Comparison of ENCODE assay signal across 8 cellular contexts in genomic region chr20:37007898-37008649, GRCh38. TPM values are rescaled to one million over a fixed set of nuclear protein-coding genes. Genes with fewer than 3 reads are reported as not detected.
DNase-seq lines count a peak whose midpoint lies in the region; ATAC-seq and TF ChIP-seq lines count a peak whose summit lies in the region.

No MANE protein-coding gene starts in this region.

- no peaks in the 10 kb centered on the region for H3K27me3 Mint-ChIP-seq in naive B cell

- H3K36me3 Mint-ChIP-seq in naive B cell, result peaks cover 0 to 6% of the 10 kb centered on the region in 2 donors

- H3K9me3 Mint-ChIP-seq in naive B cell, result no peaks in the 10 kb centered on the region

- H3K27ac Mint-ChIP-seq in naive B cell, result peak overlapping the region in 5 of 6 donors; percentile 18 to 87 (median 65)

- no peak for TF ChIP-seq POLR2A in NB4 (IDR thresholded peaks at IDR 0.05; ENCODE audit: extremely low read depth, insufficient read length)

- peak overlapping the region; percentile 10 to 84 (median 68) for H3K4me3 Mint-ChIP-seq in naive B cell

- DNase-seq in SIG-M5 treated with dmso at 0.1 percent for 504 hours (lab: John Stamatoyannopoulos, UW; ENCODE audit: unreplicated experiment), result peak; percentile 78
- DNase-seq in SIG-M5 (lab: John Stamatoyannopoulos, UW), result no peak
- DNase-seq in NB4 (ENCODE audit: low read depth), result peak; percentile 74
- DNase-seq in cardiac fibroblast (ENCODE audit: low read depth in 2 of 2), result peak; percentile 49 to 61
- peak; percentile 24 for DNase-seq in naive B cell
- DNase-seq in NCI-H2107 (lab: John Stamatoyannopoulos, UW), result no peak
- DNase-seq in stimulated activated CD4-positive, alpha-beta T cell treated with anti-CD3 and anti-CD28 coated beads, Interleukin-15, amount 100 ng/mL, for 24 hours, result no peak

- TF ChIP-seq CTCF in NB4 (IDR thresholded peaks at IDR 0.05; ENCODE audit: low read depth, low read length), result no peak
- peak; percentile 9 for TF ChIP-seq CTCF in cardiac fibroblast (IDR thresholded peaks at IDR 0.05; ENCODE audit: low read depth, low read length)

- ATAC-seq in naive B cell (ENCODE audit: low read depth in 2 of 2) (peak; percentile 27 to 32), HG02763 (IDR thresholded peaks at IDR 0.05; ENCODE audit: unreplicated experiment) (no peak)

- H3K4me3 ChIP-seq in NB4 (ENCODE audit: low read depth, low read length) (no peak overlapping the region), cardiac fibroblast (replicated peaks in 1 of 2; ENCODE audit: low read depth in 2 of 2, low read length in 2 of 2) (no peak overlapping the region)

- H3K4me1 Mint-ChIP-seq in naive B cell, result peaks cover 15 to 60% (median 34%) of the 10 kb centered on the region in 3 donors

RNA-seq across cellular contexts. Expression of gene SAMHD1, which starts 56.6 kb away (rescaled TPM):
- 10 to 100 TPM; 13.8 to 25.1 (median 20.1) TPM for polyA plus RNA-seq in naive B cell (ENCODE audit: low read depth in 6 of 6)

Comparison
In these comparisons a context has a peak if more than half of its experiments do, and no peak if none do; other contexts are left out.
1. DNase-seq: peak in SIG-M5 treated with dmso at 0.1 percent for 504 hours (single experiment), NB4 (single experiment), cardiac fibroblast (2 of 2) and naive B cell (single experiment); none in SIG-M5 (single experiment), NCI-H2107 (single experiment) and stimulated activated CD4-positive, alpha-beta T cell treated with anti-CD3 and anti-CD28 coated beads, Interleukin-15, amount 100 ng/mL, for 24 hours (single experiment).